In the genomic region with DNA sequence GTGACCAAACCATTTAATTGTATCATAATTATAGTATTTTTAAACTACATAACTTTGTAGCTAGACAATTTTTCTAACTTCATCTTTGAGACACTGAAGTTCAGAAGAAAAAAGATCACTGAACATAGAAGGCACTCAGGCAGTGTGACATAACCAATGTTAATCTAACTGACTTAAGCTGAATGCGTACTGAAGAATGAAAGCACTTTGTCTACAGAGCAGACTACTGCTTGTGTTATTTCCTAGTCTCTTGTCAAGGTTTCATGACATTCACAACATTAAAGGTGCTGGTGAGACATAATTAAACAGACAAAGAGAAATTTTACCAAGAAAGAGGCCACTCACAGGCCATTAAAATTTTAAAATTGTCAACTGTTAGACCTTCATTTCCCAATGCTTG, we compare ENCODE assay signal across 37 cellular contexts. TPM values are rescaled to one million over a fixed set of nuclear protein-coding genes. Genes with fewer than 3 reads are reported as not detected.
"Had no signal": no experiment of that assay in that cellular context is flagged by ENCODE, and none has a peak within 500 bp of the region (broad histone marks: within the 10 kb centered on the region; RNA-seq: fewer than 3 reads in every experiment).

No MANE protein-coding gene starts in this region.

- H2AFZ ChIP-seq: PC-9 had no signal

- FAIRE-seq: RCC 7860, TTC549 had no signal

- H3K4me3 Mint-ChIP-seq: activated CD8-positive, alpha-beta T cell treated with anti-CD3 and anti-CD28 coated beads for 36 hours; activated naive CD8-positive, alpha-beta T cell treated with anti-CD3 and anti-CD28 coated beads, Interleukin-2, amount 10 ng/mL, durations not matched to agents 7 days and 5 days; brain; T-cell had no signal

- H3K4me2 ChIP-seq: KMS-11, PC-9 had no signal

- H3K4me3 ChIP-seq: PC-9 had no signal

- H3K9ac ChIP-seq: KMS-11 had no signal

- DNase-seq: activated CD4-positive, alpha-beta T cell treated with anti-CD3 and anti-CD28 coated beads for 48 hours; activated CD4-positive, alpha-beta T cell treated with anti-CD3 and anti-CD28 coated beads, Interleukin-2, amount 50 U/mL, for 4 hours; activated CD8-positive, alpha-beta T cell treated with anti-CD3 and anti-CD28 coated beads for 36 hours; activated gamma-delta T cell; activated naive CD4-positive, alpha-beta T cell treated with Interleukin-2 at 50 U/mL for 16 hours; activated naive CD8-positive, alpha-beta T cell treated with anti-CD3 and anti-CD28 coated beads, Interleukin-2, amount 10 ng/mL, durations not matched to agents 7 days and 5 days; activated T-cell treated with anti-CD3 and anti-CD28 coated beads, Interleukin-2, amount 50 U/mL, for 1 hour; activated T-cell treated with anti-CD3 and anti-CD28 coated beads, Interleukin-2, amount 50 U/mL, for 72 hours; caudate nucleus; cerebellar nuclear complex; MM.1S; MV-4-11; NCI-H1092; NCI-H1436 treated with DMSO at 0.1 percent for 48 hours; NCI-H1694 treated with DMSO at 0.1 percent for 48 hours; NCI-H2029 treated with DMSO at 0.1 percent for 48 hours; NCI-H2107; NCI-H2171; NCI-H510A; NCI-H526; NCI-H748 treated with DMSO at 0.1 percent for 48 hours; NK-92 treated with Interleukin-12 subunit alpha and Interleukin-12 subunit beta, amount 100 ng/mL, for 24 hours; PC-9; SIG-M5; T-cell; T-helper 2 cell; T1000 had no signal

- H3K27ac ChIP-seq: KMS-11, PC-9, RWPE1 had no signal

- H3K27ac Mint-ChIP-seq: activated CD8-positive, alpha-beta T cell treated with anti-CD3 and anti-CD28 coated beads for 36 hours; activated naive CD8-positive, alpha-beta T cell treated with anti-CD3 and anti-CD28 coated beads, Interleukin-2, amount 10 ng/mL, durations not matched to agents 7 days and 5 days; activated T-helper 2 cell treated with anti-CD3 and anti-CD28 coated beads, Interferon-gamma antibody, Interleukin-2, Interleukin-4, amounts not matched to agents 10 μg/mL and 5 μg/mL and 100 μg/mL, durations not matched to agents 14 hours and 24 hours and 36 hours; brain had no signal

- ATAC-seq: Right ventricle myocardium inferior, SK-N-SH treated with all-trans-retinoic acid at 6 μM for 48 hours, T-cell had no signal

- H3K9me3 Mint-ChIP-seq: activated naive CD8-positive, alpha-beta T cell treated with anti-CD3 and anti-CD28 coated beads, Interleukin-2, amount 10 ng/mL, durations not matched to agents 7 days and 5 days; activated T-cell treated with anti-CD3 and anti-CD28 coated beads, Interleukin-2, amount 50 U/mL, for 72 hours had no signal

RNA-seq across cellular contexts. Expression of gene RTL9, which starts 54.3 kb away (rescaled TPM):
- total RNA-seq: activated CD8-positive, alpha-beta memory T cell treated with anti-CD3 and anti-CD28 coated beads for 36 hours; activated CD8-positive, alpha-beta T cell treated with anti-CD3 and anti-CD28 coated beads for 36 hours; activated naive CD8-positive, alpha-beta T cell treated with anti-CD3 and anti-CD28 coated beads, Interleukin-2, amount 10 ng/mL, durations not matched to agents 7 days and 5 days; activated T-helper 2 cell treated with anti-CD3 and anti-CD28 coated beads, Interferon-gamma antibody, Interleukin-2, Interleukin-4, amounts not matched to agents 10 μg/mL and 5 μg/mL and 100 μg/mL, durations not matched to agents 14 hours and 24 hours and 36 hours; bronchial epithelial cell; T-cell had no signal
